In genomic region chr11:134101292-134101691, GRCh38 we compare ENCODE assay signal across 1 cellular context.
TF ChIP-seq lines count a peak whose summit lies in the region.

No MANE protein-coding gene starts in this region.

TF ChIP-seq in IMR-90, 13 proteins besides CTCF, POLR2A, EP300 and RAD21 (continued from another document):
- TF ChIP-seq FOS (IDR thresholded peaks at IDR 0.05; ENCODE audit: low read depth, low read length) (no peak), BHLHE40 (IDR thresholded peaks at IDR 0.05; ENCODE audit: low read depth, low read length) (no peak)
